Comparison of ENCODE assay signal across 14 cellular contexts in the genomic region with DNA sequence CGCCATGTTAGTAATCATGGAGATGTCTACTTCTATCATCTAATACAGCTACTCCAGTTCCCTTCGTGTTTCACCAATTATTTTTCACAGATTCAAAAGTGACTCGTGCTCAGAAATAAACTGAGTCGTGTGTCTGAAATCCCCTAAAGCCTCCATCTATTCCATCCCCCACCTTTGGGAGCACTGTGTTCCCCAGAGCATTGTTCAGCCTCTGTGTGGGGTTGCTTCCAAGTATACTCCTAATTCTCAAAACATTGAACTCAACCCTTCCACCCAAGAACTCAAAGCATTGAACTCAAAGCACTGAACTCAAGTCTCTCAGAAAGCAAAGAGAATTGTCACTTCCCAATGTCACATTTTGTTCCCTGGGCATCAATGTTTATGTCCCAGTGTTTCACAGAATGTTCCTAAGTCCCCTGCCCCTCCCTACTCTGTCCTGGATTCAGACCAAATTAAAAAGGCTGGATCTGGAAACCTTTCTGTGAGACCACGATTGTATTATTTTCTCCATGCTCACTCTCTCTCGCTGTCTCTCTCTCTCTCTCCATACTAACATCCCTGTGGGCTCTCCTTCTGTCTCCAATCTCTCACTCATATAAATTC.
DNase-seq lines count a peak whose midpoint lies in the region; ATAC-seq and TF ChIP-seq lines count a peak whose summit lies in the region.
"Had no signal": no experiment of that assay in that cellular context is flagged by ENCODE, and none has a peak within 500 bp of the region (broad histone marks: within the 10 kb centered on the region; RNA-seq: fewer than 3 reads in every experiment).

No MANE protein-coding gene starts in this region.

- H2AK5ac ChIP-seq in neuronal stem cell (ENCODE audit: low read depth, low read length) = no peak overlapping the region

- H2BK120ac ChIP-seq in neuronal stem cell (ENCODE audit: low read depth, low read length) = no peak overlapping the region

- TF ChIP-seq CTCF in right atrium auricular region (IDR thresholded peaks at IDR 0.05) (no peak), fibroblast of mammary gland (conservative IDR thresholded peaks at IDR 0.05; ENCODE audit: control insufficient read depth, insufficient read depth, low read depth, low read length) (no peak), lower leg skin (IDR thresholded peaks at IDR 0.05) (no peak)

- intact Hi-C loops in left ventricle myocardium superior (cut with micrococcal nuclease) (no loop called here), lower leg skin (cut with DNase I; ENCODE audit: low total_unique reads) (no loop called here)

- no peak overlapping the region for H4K8ac ChIP-seq in neuronal stem cell (ENCODE audit: low read depth, low read length)

- no peak for TF ChIP-seq POLR2A in lower leg skin (IDR thresholded peaks at IDR 0.05)

- no peak overlapping the region for H4K91ac ChIP-seq in neuronal stem cell (ENCODE audit: low read depth, low read length, poor library complexity)

- no peaks in the 10 kb centered on the region for H3K79me1 ChIP-seq in neuronal stem cell (ENCODE audit: low read depth, low read length)

- H2BK15ac ChIP-seq in neuronal stem cell (ENCODE audit: low read length) = no peak overlapping the region

- H3K4me1 ChIP-seq in right atrium auricular region (no peaks in the 10 kb centered on the region), neuronal stem cell (ENCODE audit: control insufficient read depth in 2 of 2, insufficient read depth in 1 of 2, low read depth in 1 of 2, low read length in 2 of 2) (no peaks in the 10 kb centered on the region)
- H3K4me1 ChIP-seq: Caco-2 had no signal

- no peak overlapping the region for H3K14ac ChIP-seq in neuronal stem cell (ENCODE audit: low read length)

- H2AFZ ChIP-seq in neuronal stem cell (ENCODE audit: low read length) = peak overlapping the region; percentile 14

- no peak overlapping the region for H3K4me2 ChIP-seq in neuronal stem cell (ENCODE audit: insufficient read depth, low read length, poor library complexity, severe bottlenecking)

- DNase-seq in left ventricle myocardium superior (no peak), right atrium auricular region (ENCODE audit: low spot score) (no peak), fibroblast of mammary gland (ENCODE audit: low read depth) (peak; percentile 11), neuronal stem cell (ENCODE audit: low spot score) (no peak), lower leg skin (ENCODE audit: low spot score in 2 of 2) (no peak), NCI-H128 (lab: John Stamatoyannopoulos, UW; ENCODE audit: unreplicated experiment) (no peak)
- DNase-seq: ACHN; Caco-2; CD4-positive, alpha-beta T cell; GOT3; H7 had no signal

- H3K27ac ChIP-seq in right atrium auricular region (no peak overlapping the region), neuronal stem cell (replicated peaks; ENCODE audit: low read length) (no peak overlapping the region)
- H3K27ac ChIP-seq: C4-2B had no signal

- no peak overlapping the region for H3K18ac ChIP-seq in neuronal stem cell (ENCODE audit: low read length)

- H2BK12ac ChIP-seq in neuronal stem cell (ENCODE audit: low read length) = no peak overlapping the region

- H2BK5ac ChIP-seq in neuronal stem cell (ENCODE audit: low read length) = no peak overlapping the region

- H3K23ac ChIP-seq in neuronal stem cell (ENCODE audit: low read depth, low read length, poor library complexity) = no peak overlapping the region

- H3K4me3 ChIP-seq in right atrium auricular region (no peak overlapping the region), fibroblast of mammary gland (ENCODE audit: control insufficient read depth, low read depth, low read length) (no peak overlapping the region), neuronal stem cell (ENCODE audit: low read length in 2 of 2) (no peak overlapping the region), lower leg skin (ENCODE audit: low read depth, poor library complexity, severe bottlenecking) (no peak overlapping the region)

- ATAC-seq in left ventricle myocardium superior (peak; percentile 62), HG03108 (IDR thresholded peaks at IDR 0.05; ENCODE audit: unreplicated experiment) (no peak)
- ATAC-seq: HepG2 had no signal

- no CpG with 5 or more reads among the region's 6 CpGs for WGBS in neuronal stem cell (ENCODE audit: extremely low coverage in 2 of 2, insufficient read length in 2 of 2, insufficient replicate concordance in 1 of 2), 2 donors
- WGBS in lower leg skin, 2 donors = 70 to 81% methylated on average over 6 of the region's 6 CpGs

- no peak overlapping the region for H3K9ac ChIP-seq in neuronal stem cell (ENCODE audit: low read depth, low read length, poor library complexity)

- H3K9me3 ChIP-seq in right atrium auricular region (no peaks in the 10 kb centered on the region), neuronal stem cell (replicated peaks in 1 of 2; ENCODE audit: control insufficient read depth in 2 of 2, insufficient read depth in 1 of 2, low read depth in 1 of 2, low read length in 2 of 2) (no peaks in the 10 kb centered on the region)
- H3K9me3 ChIP-seq: Caco-2 had no signal

- H3K27me3 ChIP-seq in right atrium auricular region = no peaks in the 10 kb centered on the region
- H3K27me3 ChIP-seq in neuronal stem cell (ENCODE audit: control insufficient read depth in 3 of 3, insufficient read depth in 3 of 3, low read depth in 1 of 3, low read length in 3 of 3) = no peaks in the 10 kb centered on the region

- H3K36me3 ChIP-seq in right atrium auricular region = no peaks in the 10 kb centered on the region
- no peaks in the 10 kb centered on the region for H3K36me3 ChIP-seq in neuronal stem cell (replicated peaks in 1 of 2; ENCODE audit: control insufficient read depth in 2 of 2, insufficient read depth in 2 of 2, low read length in 2 of 2)

- H3K4ac ChIP-seq in neuronal stem cell (ENCODE audit: low read length) = no peak overlapping the region
